8 cellular contexts compared by ENCODE assay signal in the genomic region with DNA sequence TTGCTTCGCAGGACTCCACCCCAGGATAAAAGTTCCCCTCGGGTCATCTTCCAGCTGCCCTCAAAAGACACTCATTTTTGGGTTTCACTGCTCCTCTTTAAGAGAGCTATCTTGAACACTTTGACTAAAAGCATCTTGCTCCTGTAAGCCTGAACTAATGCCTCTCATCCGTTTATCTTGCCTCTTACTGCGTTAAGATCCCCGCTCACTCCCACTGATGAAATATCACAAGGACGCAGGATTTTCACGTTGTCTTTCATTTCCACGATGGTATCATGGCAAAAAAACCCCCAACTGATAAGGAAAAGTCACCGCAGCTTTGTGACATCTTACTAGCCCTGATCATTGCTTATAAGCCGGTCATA. TPM values are rescaled to one million over a fixed set of nuclear protein-coding genes. Genes with fewer than 3 reads are reported as not detected.
A peak's percentile ranks its signal among the peaks of the same experiment; 100 is the strongest.
DNase-seq lines count a peak whose midpoint lies in the region; ATAC-seq and TF ChIP-seq lines count a peak whose summit lies in the region.

No MANE protein-coding gene starts in this region.

- no peaks in the 10 kb centered on the region for H3K9me3 Mint-ChIP-seq in stimulated activated naive CD8-positive, alpha-beta T cell treated with anti-CD3 and anti-CD28 coated beads, Interleukin-15, Interleukin-2, amounts not matched to agents 100 ng/mL and 50 ng/mL, for 24 hours
- H3K9me3 Mint-ChIP-seq in MCF 10A (ENCODE audit: unreplicated experiment): no peaks in the 10 kb centered on the region

- peaks cover 45% of the 10 kb centered on the region for H3K4me1 Mint-ChIP-seq in stimulated activated naive CD8-positive, alpha-beta T cell treated with anti-CD3 and anti-CD28 coated beads, Interleukin-15, Interleukin-2, amounts not matched to agents 100 ng/mL and 50 ng/mL, for 24 hours (ENCODE audit: low read depth)
- peaks cover 17% of the 10 kb centered on the region for H3K4me1 Mint-ChIP-seq in MCF 10A (ENCODE audit: insufficient read depth, unreplicated experiment)

- BruUV-seq in MCF 10A (replicated peaks; lab: Mats Ljungman, UMichigan): TSS peak; percentile 53

- no peak for DNase-seq in stimulated activated naive CD8-positive, alpha-beta T cell treated with anti-CD3 and anti-CD28 coated beads, Interleukin-15, Interleukin-2, amounts not matched to agents 100 U/mL and 50 U/mL, for 24 hours
- DNase-seq in MCF 10A (ENCODE audit: unreplicated experiment): no peak
- no peak for DNase-seq in stimulated activated CD4-positive, alpha-beta T cell treated with anti-CD3 and anti-CD28 coated beads, Interleukin-4, amount 100 ng/mL, for 4 hours
- DNase-seq in SW480 (ENCODE audit: low spot score): no peak
- no peak for DNase-seq in NCI-H1694 (lab: John Stamatoyannopoulos, UW)

- intact Hi-C loops in MCF 10A (cut with micrococcal nuclease): loop anchor here (5.0 kb wide), 1 partner anchor 109 kb away; no protein-coding TSS in a partner anchor

- CTCF ChIA-PET in MCF 10A (lab: Yijun Ruan, JAX): interaction anchor here (1.0 to 2.5 kb wide), 2 partner anchors 21 to 123 kb away, joined by 5 to 9 read pairs; no protein-coding TSS in a partner anchor

- no peaks in the 10 kb centered on the region for H3K27me3 ChIP-seq in mononuclear cell (ENCODE audit: insufficient read depth, low read length)

- ATAC-seq in stimulated activated naive CD8-positive, alpha-beta T cell treated with anti-CD3 and anti-CD28 coated beads, Interleukin-15, Interleukin-2, amounts not matched to agents 100 U/mL and 50 U/mL, for 24 hours: no peak
- no peak for ATAC-seq in GM19397 (IDR thresholded peaks at IDR 0.05; ENCODE audit: unreplicated experiment)

- H3K4me1 ChIP-seq in mononuclear cell (ENCODE audit: insufficient read depth, low read length): peaks cover 30% of the 10 kb centered on the region

- H3K9me3 ChIP-seq in mononuclear cell (ENCODE audit: low read depth, low read length): no peaks in the 10 kb centered on the region

- peak overlapping the region; percentile 90 for H3K4me3 Mint-ChIP-seq in stimulated activated naive CD8-positive, alpha-beta T cell treated with anti-CD3 and anti-CD28 coated beads, Interleukin-15, Interleukin-2, amounts not matched to agents 100 ng/mL and 50 ng/mL, for 24 hours
- H3K4me3 Mint-ChIP-seq in MCF 10A (ENCODE audit: unreplicated experiment): peak overlapping the region; percentile 90

- H3K36me3 Mint-ChIP-seq in stimulated activated naive CD8-positive, alpha-beta T cell treated with anti-CD3 and anti-CD28 coated beads, Interleukin-15, Interleukin-2, amounts not matched to agents 100 ng/mL and 50 ng/mL, for 24 hours (ENCODE audit: low read depth): peaks cover 31% of the 10 kb centered on the region
- H3K36me3 Mint-ChIP-seq in MCF 10A (ENCODE audit: insufficient read depth, unreplicated experiment): peaks cover 7% of the 10 kb centered on the region

- H3K27me3 Mint-ChIP-seq in stimulated activated naive CD8-positive, alpha-beta T cell treated with anti-CD3 and anti-CD28 coated beads, Interleukin-15, Interleukin-2, amounts not matched to agents 100 ng/mL and 50 ng/mL, for 24 hours: no peaks in the 10 kb centered on the region
- peaks cover 30% of the 10 kb centered on the region for H3K27me3 Mint-ChIP-seq in MCF 10A (ENCODE audit: insufficient read depth, unreplicated experiment)

- H3K27ac Mint-ChIP-seq in stimulated activated naive CD8-positive, alpha-beta T cell treated with anti-CD3 and anti-CD28 coated beads, Interleukin-15, Interleukin-2, amounts not matched to agents 100 ng/mL and 50 ng/mL, for 24 hours: peak overlapping the region; percentile 89
- H3K27ac Mint-ChIP-seq in MCF 10A (ENCODE audit: low read depth, unreplicated experiment): no peak overlapping the region

- TF ChIP-seq CTCF in MCF 10A (IDR thresholded peaks at IDR 0.05; ENCODE audit: unreplicated experiment): no peak

- POLR2A ChIA-PET in MCF 10A (lab: Yijun Ruan, JAX): interaction anchor here (0.7 to 5.2 kb wide), 17 partner anchors 9 to 123 kb away, joined by 3 to 47 read pairs (median 6); no protein-coding TSS in a partner anchor

- H3K4me3 ChIP-seq in mononuclear cell (ENCODE audit: low read length): peak overlapping the region; percentile 85

RNA-seq across cellular contexts. Expression of a gene that starts 0.6 kb away (rescaled TPM):
- total RNA-seq in MCF 10A (2022): 48.0 and 70.1 TPM in 2 replicates
- 54.0 TPM for total RNA-seq in mononuclear cell
